Comparison of ENCODE assay signal across 16 cellular contexts in genomic region chr17:78741644-78742284, GRCh38. TPM values are rescaled to one million over a fixed set of nuclear protein-coding genes. Genes with fewer than 3 reads are reported as not detected.
DNase-seq lines count a peak whose midpoint lies in the region; ATAC-seq, FAIRE-seq and TF ChIP-seq lines count a peak whose summit lies in the region.
"Had no signal": no experiment of that assay in that cellular context is flagged by ENCODE, and none has a peak within 500 bp of the region (broad histone marks: within the 10 kb centered on the region; RNA-seq: fewer than 3 reads in every experiment).

No MANE protein-coding gene starts in this region.

- H3K9me3 Mint-ChIP-seq in T-helper 1 cell treated with Interleukin-12 subunit alpha and Interleukin-12 subunit beta and Interleukin-4 antibody, amounts not matched to agents 30 μg/mL and 1 μg/mL, for 36 hours, result no peaks in the 10 kb centered on the region
- H3K9me3 Mint-ChIP-seq in activated T-helper 2 cell treated with anti-CD3 and anti-CD28 coated beads, Interferon-gamma antibody, Interleukin-2, Interleukin-4, amounts not matched to agents 10 μg/mL and 5 μg/mL and 100 μg/mL, durations not matched to agents 14 hours and 24 hours and 36 hours, result no peaks in the 10 kb centered on the region
- no peaks in the 10 kb centered on the region for H3K9me3 Mint-ChIP-seq in natural killer cell

- no peak for DNase-seq in T-helper 1 cell
- no peak for DNase-seq in GM19239 (ENCODE audit: insufficient read length, low spot score)
- DNase-seq in activated T-helper 2 cell treated with anti-CD3 and anti-CD28 coated beads, Interferon-gamma antibody, Interleukin-2, Interleukin-4, amounts not matched to agents 10 μg/mL and 5 μg/mL and 100 μg/mL, durations not matched to agents 14 hours and 24 hours and 36 hours (ENCODE audit: low spot score), result no peak
- no peak for DNase-seq in natural killer cell
- DNase-seq in kidney glomerular epithelial cell (lab: John Stamatoyannopoulos, UW), result no peak
- DNase-seq in hepatic stellate cell (ENCODE audit: low spot score), result no peak
- no peak for DNase-seq in NCI-H2171 (lab: John Stamatoyannopoulos, UW)
- DNase-seq: 8988T; Caco-2; hippocampal formation; left cardiac atrium; NCI-H510A; PC-3; stimulated activated CD4-positive, alpha-beta T cell treated with anti-CD3 and anti-CD28 coated beads, Interleukin-15, amount 100 ng/mL, for 24 hours had no signal

- peaks cover 79% of the 10 kb centered on the region for H3K4me1 Mint-ChIP-seq in T-helper 1 cell treated with Interleukin-12 subunit alpha and Interleukin-12 subunit beta and Interleukin-4 antibody, amounts not matched to agents 30 μg/mL and 1 μg/mL, for 36 hours (ENCODE audit: low read depth)
- H3K4me1 Mint-ChIP-seq in activated T-helper 2 cell treated with anti-CD3 and anti-CD28 coated beads, Interferon-gamma antibody, Interleukin-2, Interleukin-4, amounts not matched to agents 10 μg/mL and 5 μg/mL and 100 μg/mL, durations not matched to agents 14 hours and 24 hours and 36 hours (ENCODE audit: low read depth), result peaks cover 79% of the 10 kb centered on the region
- H3K4me1 Mint-ChIP-seq in natural killer cell, result peaks cover 94 to 96% of the 10 kb centered on the region in 2 donors

- H3K27ac Mint-ChIP-seq in T-helper 1 cell treated with Interleukin-12 subunit alpha and Interleukin-12 subunit beta and Interleukin-4 antibody, amounts not matched to agents 30 μg/mL and 1 μg/mL, for 36 hours, result peak overlapping the region; percentile 32
- peak overlapping the region; percentile 43 for H3K27ac Mint-ChIP-seq in activated T-helper 2 cell treated with anti-CD3 and anti-CD28 coated beads, Interferon-gamma antibody, Interleukin-2, Interleukin-4, amounts not matched to agents 10 μg/mL and 5 μg/mL and 100 μg/mL, durations not matched to agents 14 hours and 24 hours and 36 hours
- peak overlapping the region; percentile 93 for H3K27ac Mint-ChIP-seq in natural killer cell

- intact Hi-C loops in activated T-helper 2 cell treated with anti-CD3 and anti-CD28 coated beads, Interferon-gamma antibody, Interleukin-2, Interleukin-4, amounts not matched to agents 10 μg/mL and 5 μg/mL and 100 μg/mL, durations not matched to agents 14 hours and 24 hours and 36 hours (cut with micrococcal nuclease), result no loop called here
- intact Hi-C loops in natural killer cell (cut with micrococcal nuclease), result no loop called here

- H3K4me3 Mint-ChIP-seq in T-helper 1 cell treated with Interleukin-12 subunit alpha and Interleukin-12 subunit beta and Interleukin-4 antibody, amounts not matched to agents 30 μg/mL and 1 μg/mL, for 36 hours, result peak overlapping the region; percentile 23
- H3K4me3 Mint-ChIP-seq in activated T-helper 2 cell treated with anti-CD3 and anti-CD28 coated beads, Interferon-gamma antibody, Interleukin-2, Interleukin-4, amounts not matched to agents 10 μg/mL and 5 μg/mL and 100 μg/mL, durations not matched to agents 14 hours and 24 hours and 36 hours (ENCODE audit: low read depth), result no peak overlapping the region
- H3K4me3 Mint-ChIP-seq in natural killer cell, result peak overlapping the region; percentile 85

- peak; percentile 55 for FAIRE-seq in GM19239 (lab: Jason Lieb, UNC)
- FAIRE-seq: GM18507 had no signal

- H3K27me3 Mint-ChIP-seq in T-helper 1 cell treated with Interleukin-12 subunit alpha and Interleukin-12 subunit beta and Interleukin-4 antibody, amounts not matched to agents 30 μg/mL and 1 μg/mL, for 36 hours (ENCODE audit: low read depth), result no peaks in the 10 kb centered on the region
- H3K27me3 Mint-ChIP-seq in activated T-helper 2 cell treated with anti-CD3 and anti-CD28 coated beads, Interferon-gamma antibody, Interleukin-2, Interleukin-4, amounts not matched to agents 10 μg/mL and 5 μg/mL and 100 μg/mL, durations not matched to agents 14 hours and 24 hours and 36 hours (ENCODE audit: low read depth), result no peaks in the 10 kb centered on the region
- H3K27me3 Mint-ChIP-seq in natural killer cell (ENCODE audit: low read depth in 2 of 2), result no peaks in the 10 kb centered on the region

- TF ChIP-seq CTCF in natural killer cell (IDR thresholded peaks at IDR 0.05), result no peak

- peaks cover 31% of the 10 kb centered on the region for H3K36me3 Mint-ChIP-seq in T-helper 1 cell treated with Interleukin-12 subunit alpha and Interleukin-12 subunit beta and Interleukin-4 antibody, amounts not matched to agents 30 μg/mL and 1 μg/mL, for 36 hours (ENCODE audit: low read depth)
- H3K36me3 Mint-ChIP-seq in activated T-helper 2 cell treated with anti-CD3 and anti-CD28 coated beads, Interferon-gamma antibody, Interleukin-2, Interleukin-4, amounts not matched to agents 10 μg/mL and 5 μg/mL and 100 μg/mL, durations not matched to agents 14 hours and 24 hours and 36 hours (ENCODE audit: low read depth), result peaks cover 32% of the 10 kb centered on the region
- H3K36me3 Mint-ChIP-seq in natural killer cell, result no peaks in the 10 kb centered on the region

- ATAC-seq in natural killer cell, result peak in 1 of 3 donors; percentile 5
- ATAC-seq: left cardiac atrium, PC-3 had no signal

RNA-seq across cellular contexts. Expression of gene CYTH1, which starts 40.3 kb away (rescaled TPM):
- 83.5 and 95.7 TPM in 2 replicates for total RNA-seq in activated T-helper 2 cell treated with anti-CD3 and anti-CD28 coated beads, Interferon-gamma antibody, Interleukin-2, Interleukin-4, amounts not matched to agents 10 μg/mL and 5 μg/mL and 100 μg/mL, durations not matched to agents 14 hours and 24 hours and 36 hours
- total RNA-seq in natural killer cell, result 100 to 1,000 TPM; 437 to 514 (median 457) TPM

Comparison
In these comparisons a context has a peak if more than half of its experiments do, and no peak if none do; other contexts are left out.
1. H3K27ac Mint-ChIP-seq: peak in every context shown above with its lines; median percentile 93 in natural killer cell; 43 in activated T-helper 2 cell treated with anti-CD3 and anti-CD28 coated beads, Interferon-gamma antibody, Interleukin-2, Interleukin-4, amounts not matched to agents 10 μg/mL and 5 μg/mL and 100 μg/mL, durations not matched to agents 14 hours and 24 hours and 36 hours; 32 in T-helper 1 cell treated with Interleukin-12 subunit alpha and Interleukin-12 subunit beta and Interleukin-4 antibody, amounts not matched to agents 30 μg/mL and 1 μg/mL, for 36 hours.